In genomic region chrX:153953342-153953830, GRCh38 we compare ENCODE assay signal across 8 cellular contexts. TPM values are rescaled to one million over a fixed set of nuclear protein-coding genes. Genes with fewer than 3 reads are reported as not detected.
DNase-seq lines count a peak whose midpoint lies in the region; ATAC-seq and TF ChIP-seq lines count a peak whose summit lies in the region.

No MANE protein-coding gene starts in this region.

- 30% methylated on average over 12 of the region's 33 CpGs for WGBS in esophagus muscularis mucosa

- H3K4me3 Mint-ChIP-seq in natural killer cell treated with Interleukin-12 subunit alpha and Interleukin-12 subunit beta and Interleukin-15 and Interleukin-18, amount 100 ng/mL, for 72 hours, result no peak overlapping the region
- peak overlapping the region in 1 of 2 donors; percentile 45 for H3K4me3 Mint-ChIP-seq in stimulated activated naive CD8-positive, alpha-beta T cell treated with anti-CD3 and anti-CD28 coated beads, Interleukin-15, amount 100 ng/mL, for 72 hours

- peak overlapping the region; percentile 33 to 45 (median 42) for H3K4me3 ChIP-seq in esophagus muscularis mucosa

- peaks cover 12 to 73% (median 65%) of the 10 kb centered on the region in 4 donors for H3K4me1 ChIP-seq in esophagus muscularis mucosa

- H3K27me3 Mint-ChIP-seq in natural killer cell treated with Interleukin-12 subunit alpha and Interleukin-12 subunit beta and Interleukin-15 and Interleukin-18, amount 100 ng/mL, for 72 hours, result no peaks in the 10 kb centered on the region
- H3K27me3 Mint-ChIP-seq in stimulated activated naive CD8-positive, alpha-beta T cell treated with anti-CD3 and anti-CD28 coated beads, Interleukin-15, amount 100 ng/mL, for 72 hours, result no peaks in the 10 kb centered on the region

- DNase-seq in COLO829 (ENCODE audit: low spot score) (peak; percentile 68), H4 (ENCODE audit: low spot score) (peak; percentile 61), NOMO-1 (lab: John Stamatoyannopoulos, UW; ENCODE audit: unreplicated experiment in 2 of 2) (peak; percentile 12 to 30), activated T-cell treated with anti-CD3 and anti-CD28 coated beads for 48 hours (ENCODE audit: low read depth) (peak; percentile 66), esophagus muscularis mucosa (ENCODE audit: extremely low spot score) (peak; percentile 92), SKM-1 (lab: John Stamatoyannopoulos, UW; ENCODE audit: unreplicated experiment) (no peak)
- DNase-seq in natural killer cell treated with Interleukin-12 subunit alpha and Interleukin-12 subunit beta and Interleukin-15 and Interleukin-18, amount 100 ng/mL, for 72 hours (ENCODE audit: low spot score), result peak; percentile 73
- peak; percentile 77 to 79 for DNase-seq in stimulated activated naive CD8-positive, alpha-beta T cell treated with anti-CD3 and anti-CD28 coated beads, Interleukin-15, amount 100 ng/mL, for 72 hours

- peak overlapping the region in 1 of 2 donors; percentile 61 for H3K27ac Mint-ChIP-seq in natural killer cell treated with Interleukin-12 subunit alpha and Interleukin-12 subunit beta and Interleukin-15 and Interleukin-18, amount 100 ng/mL, for 72 hours
- H3K27ac Mint-ChIP-seq in stimulated activated naive CD8-positive, alpha-beta T cell treated with anti-CD3 and anti-CD28 coated beads, Interleukin-15, amount 100 ng/mL, for 72 hours, result peak overlapping the region; percentile 20 to 78

- H3K36me3 Mint-ChIP-seq in natural killer cell treated with Interleukin-12 subunit alpha and Interleukin-12 subunit beta and Interleukin-15 and Interleukin-18, amount 100 ng/mL, for 72 hours, result no peaks in the 10 kb centered on the region

- H3K9me3 Mint-ChIP-seq in natural killer cell treated with Interleukin-12 subunit alpha and Interleukin-12 subunit beta and Interleukin-15 and Interleukin-18, amount 100 ng/mL, for 72 hours, result no peaks in the 10 kb centered on the region
- H3K9me3 Mint-ChIP-seq in stimulated activated naive CD8-positive, alpha-beta T cell treated with anti-CD3 and anti-CD28 coated beads, Interleukin-15, amount 100 ng/mL, for 72 hours, result no peaks in the 10 kb centered on the region

- intact Hi-C loops in esophagus muscularis mucosa (cut with DNase I), result loop anchor here (2.0 kb wide), 1 partner anchor 189 kb away; the partner anchor contains the start of gene PLXNB3

- no peak for TF ChIP-seq POLR2A in esophagus muscularis mucosa (IDR thresholded peaks at IDR 0.05; ENCODE audit: low read depth)

- H3K36me3 ChIP-seq in esophagus muscularis mucosa, result peaks cover 21 to 96% (median 74%) of the 10 kb centered on the region in 4 donors

- peak; percentile 75 to 76 for ATAC-seq in natural killer cell treated with Interleukin-12 subunit alpha and Interleukin-12 subunit beta and Interleukin-15 and Interleukin-18, amount 100 ng/mL, for 72 hours
- peak; percentile 81 for ATAC-seq in stimulated activated naive CD8-positive, alpha-beta T cell treated with anti-CD3 and anti-CD28 coated beads, Interleukin-15, amount 100 ng/mL, for 72 hours

- no peak for TF ChIP-seq EP300 in esophagus muscularis mucosa (IDR thresholded peaks at IDR 0.05)

- H3K27ac ChIP-seq in esophagus muscularis mucosa (replicated peaks in 1 of 4), result peak overlapping the region; percentile 82 to 88 (median 85)

- H3K27me3 ChIP-seq in esophagus muscularis mucosa, result no peaks in the 10 kb centered on the region

- H3K9me3 ChIP-seq in esophagus muscularis mucosa, result no peaks in the 10 kb centered on the region

- H3K4me1 Mint-ChIP-seq in natural killer cell treated with Interleukin-12 subunit alpha and Interleukin-12 subunit beta and Interleukin-15 and Interleukin-18, amount 100 ng/mL, for 72 hours (ENCODE audit: low read depth in 2 of 2), result peaks cover 4 to 6% of the 10 kb centered on the region in 2 donors
- peaks cover 65% of the 10 kb centered on the region for H3K4me1 Mint-ChIP-seq in stimulated activated naive CD8-positive, alpha-beta T cell treated with anti-CD3 and anti-CD28 coated beads, Interleukin-15, amount 100 ng/mL, for 72 hours

- TF ChIP-seq CTCF in esophagus muscularis mucosa (IDR thresholded peaks at IDR 0.05), result peak; percentile 97 to 99 (median 97)

RNA-seq across cellular contexts. Expression of gene RENBP, which starts 8.9 kb away (rescaled TPM):
- total RNA-seq in H4 (2014; rRNA removed; shearing (Covaris generic)), result 0.10 TPM in 1 of 2 replicates, not detected in the other
- total RNA-seq in esophagus muscularis mucosa, result 10 to 100 TPM in 1 of 4 donors, 1 to 10 TPM in 3; 8.0 to 12.6 (median 9.1) TPM
- 1 to 10 TPM; 4.8 to 5.4 TPM for total RNA-seq in natural killer cell treated with Interleukin-12 subunit alpha and Interleukin-12 subunit beta and Interleukin-15 and Interleukin-18, amount 100 ng/mL, for 72 hours

RNA-seq across cellular contexts. Expression of gene HCFC1, which starts 18.2 kb away (rescaled TPM):
- 19.4 and 23.5 TPM in 2 replicates for total RNA-seq in H4 (2014; rRNA removed; shearing (Covaris generic))
- total RNA-seq in esophagus muscularis mucosa, result 100 to 1,000 TPM in 1 of 4 donors, 10 to 100 TPM in 3; 50.7 to 102 (median 60.8) TPM
- 100 to 1,000 TPM; 105 to 131 TPM for total RNA-seq in natural killer cell treated with Interleukin-12 subunit alpha and Interleukin-12 subunit beta and Interleukin-15 and Interleukin-18, amount 100 ng/mL, for 72 hours

RNA-seq across cellular contexts. Expression of gene NAA10, which starts 18.5 kb away (rescaled TPM):
- total RNA-seq in H4 (2014; rRNA removed; shearing (Covaris generic)), result 167 and 216 TPM in 2 replicates
- total RNA-seq in esophagus muscularis mucosa, result 100 to 1,000 TPM in 2 of 4 donors, 10 to 100 TPM in 2; 89.3 to 106 (median 95.4) TPM
- 100 to 1,000 TPM; 115 to 175 TPM for total RNA-seq in natural killer cell treated with Interleukin-12 subunit alpha and Interleukin-12 subunit beta and Interleukin-15 and Interleukin-18, amount 100 ng/mL, for 72 hours

RNA-seq across cellular contexts. Expression of gene TMEM187, which starts 19.2 kb away (rescaled TPM):
- total RNA-seq in H4 (2014; rRNA removed; shearing (Covaris generic)), result 2.2 and 2.7 TPM in 2 replicates
- total RNA-seq in esophagus muscularis mucosa, result 1 to 10 TPM; 3.6 to 6.9 (median 6.1) TPM
- total RNA-seq in natural killer cell treated with Interleukin-12 subunit alpha and Interleukin-12 subunit beta and Interleukin-15 and Interleukin-18, amount 100 ng/mL, for 72 hours, result 1 to 10 TPM; 2.4 to 6.9 TPM

RNA-seq across cellular contexts. Expression of gene ARHGAP4, which starts 27.3 kb away (rescaled TPM):
- 0.31 and 0.82 TPM in 2 replicates for total RNA-seq in H4 (2014; rRNA removed; shearing (Covaris generic))
- 10 to 100 TPM; 15.9 to 22.4 (median 17.7) TPM for total RNA-seq in esophagus muscularis mucosa
- 100 to 1,000 TPM; 155 to 276 TPM for total RNA-seq in natural killer cell treated with Interleukin-12 subunit alpha and Interleukin-12 subunit beta and Interleukin-15 and Interleukin-18, amount 100 ng/mL, for 72 hours
